Comparison of ENCODE assay signal across 22 cellular contexts in the genomic region with DNA sequence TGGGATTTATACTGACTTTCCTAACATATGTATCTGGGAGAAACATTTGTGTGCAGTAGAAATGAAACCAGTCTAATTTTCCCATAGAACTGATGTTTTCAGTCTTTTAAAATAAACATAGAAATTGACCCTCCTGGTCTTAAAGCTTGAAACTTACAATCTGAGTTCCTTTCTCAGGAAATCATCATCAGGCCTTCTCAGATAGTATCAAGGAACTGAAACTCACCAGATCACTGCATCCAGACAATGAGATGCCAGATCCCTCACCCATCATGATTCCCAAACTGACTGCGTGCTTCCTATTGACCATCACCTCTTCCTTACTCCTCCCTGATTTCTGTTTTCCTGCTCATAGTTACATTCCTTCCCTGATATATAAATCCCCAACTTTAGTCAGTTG.
DNase-seq lines count a peak whose midpoint lies in the region; TF ChIP-seq lines count a peak whose summit lies in the region.
"Had no signal": no experiment of that assay in that cellular context is flagged by ENCODE, and none has a peak within 500 bp of the region (broad histone marks: within the 10 kb centered on the region; RNA-seq: fewer than 3 reads in every experiment).

No MANE protein-coding gene starts in this region.

- H3K36me3 ChIP-seq in PC-9 (ENCODE audit: low read depth) = no peaks in the 10 kb centered on the region
- no peaks in the 10 kb centered on the region for H3K36me3 ChIP-seq in spleen
- H3K36me3 ChIP-seq: ascending aorta, tibial nerve had no signal

- H3F3A ChIP-seq in PC-9 (ENCODE audit: insufficient read depth, low read depth) = peaks cover 64% of the 10 kb centered on the region

- POLR2A ChIA-PET in PC-9 (lab: Charles Lee; ENCODE audit: unreplicated experiment) = no interaction called here

- H4K20me1 ChIP-seq in PC-9 (ENCODE audit: insufficient read depth) = no peaks in the 10 kb centered on the region

- 70 to 86% (median 82%) methylated on average over 1 of the region's 1 CpG for WGBS in spleen, 5 donors

- BruUV-seq in PC-9 (replicated peaks; lab: Mats Ljungman, UMichigan) = no TSS peak

- H3K4me3 Mint-ChIP-seq in activated naive CD4-positive, alpha-beta T cell treated with anti-CD3 and anti-CD28 coated beads for 36 hours = no peak overlapping the region
- H3K4me3 Mint-ChIP-seq in chondrocyte (ENCODE audit: unreplicated experiment) = no peak overlapping the region
- H3K4me3 Mint-ChIP-seq: activated T-helper 1 cell treated with anti-CD3 and anti-CD28 coated beads, Interleukin-12 subunit alpha, Interleukin-12 subunit beta, Interleukin-2, Interleukin-4 antibody, amounts not matched to agents 30 ng/mL and 10 ng/mL and 1 ng/mL, durations not matched to agents 14 hours and 24 hours and 36 hours; neural crest cell had no signal

- no peak overlapping the region for H3K4me3 ChIP-seq in PC-9
- H3K4me3 ChIP-seq in spleen = no peak overlapping the region
- H3K4me3 ChIP-seq: ascending aorta, hepatocyte, tibial nerve had no signal

- no peaks in the 10 kb centered on the region for H3K36me3 Mint-ChIP-seq in activated naive CD4-positive, alpha-beta T cell treated with anti-CD3 and anti-CD28 coated beads for 36 hours (ENCODE audit: low read depth)
- H3K36me3 Mint-ChIP-seq in chondrocyte (ENCODE audit: low read depth) = no peaks in the 10 kb centered on the region

- no peaks in the 10 kb centered on the region for H3K27me3 Mint-ChIP-seq in activated naive CD4-positive, alpha-beta T cell treated with anti-CD3 and anti-CD28 coated beads for 36 hours (ENCODE audit: low read depth)
- no peaks in the 10 kb centered on the region for H3K27me3 Mint-ChIP-seq in chondrocyte (ENCODE audit: low read depth)

- peak overlapping the region; percentile 4 for H3K27ac Mint-ChIP-seq in activated naive CD4-positive, alpha-beta T cell treated with anti-CD3 and anti-CD28 coated beads for 36 hours
- H3K27ac Mint-ChIP-seq in chondrocyte (ENCODE audit: unreplicated experiment) = peak overlapping the region; percentile 75

- H3K4me1 ChIP-seq in PC-9 (replicated peaks; ENCODE audit: insufficient read depth) = peaks cover 94% of the 10 kb centered on the region
- H3K4me1 ChIP-seq in spleen = peaks cover 22 to 67% (median 44%) of the 10 kb centered on the region in 6 donors

- H3K4me2 ChIP-seq in PC-9 = peak overlapping the region; percentile 47; the same call in 1 of the 2 replicates
- H3K4me2 ChIP-seq: hepatocyte, SK-N-SH had no signal

- H2AFZ ChIP-seq in PC-9 = no peak overlapping the region
- H2AFZ ChIP-seq: hepatocyte had no signal

- CTCF ChIA-PET in activated naive CD4-positive, alpha-beta T cell treated with anti-CD3 and anti-CD28 coated beads for 36 hours (lab: Charles Lee) = interaction anchor here (1.2 kb wide), 1 partner anchor 121 kb away, joined by 8 read pairs; no protein-coding TSS in a partner anchor
- CTCF ChIA-PET in PC-9 (lab: Charles Lee) = no interaction called here

- H3K9me2 ChIP-seq in PC-9 (ENCODE audit: insufficient read depth) = no peaks in the 10 kb centered on the region
- H3K9me2 ChIP-seq: SK-N-SH had no signal

- TF ChIP-seq POLR2A in spleen (IDR thresholded peaks at IDR 0.05) = no peak

- H3K27ac ChIP-seq in PC-9 (peak overlapping the region; percentile 93), spleen (peak overlapping the region in 5 of 8 donors; percentile 4 to 87 (median 78))
- H3K27ac ChIP-seq: ascending aorta, hepatocyte, tibial nerve had no signal

- H3K9me3 Mint-ChIP-seq in activated naive CD4-positive, alpha-beta T cell treated with anti-CD3 and anti-CD28 coated beads for 36 hours = no peaks in the 10 kb centered on the region
- H3K9me3 Mint-ChIP-seq in chondrocyte (ENCODE audit: low read depth) = peaks cover 6% of the 10 kb centered on the region
- H3K9me3 Mint-ChIP-seq: neural crest cell had no signal

- DNase-seq in activated naive CD4-positive, alpha-beta T cell treated with anti-CD3 and anti-CD28 coated beads for 36 hours = no peak
- DNase-seq in activated naive CD4-positive, alpha-beta T cell treated with anti-CD3 and anti-CD28 coated beads, Interleukin-2, amount 50 U/mL, for 16 hours = no peak
- DNase-seq in PC-9 (no peak), chondrocyte (ENCODE audit: low spot score) (no peak), spleen (no peak), COR-L47 (lab: John Stamatoyannopoulos, UW) (no peak), NCI-H82 (lab: John Stamatoyannopoulos, UW) (no peak), HCEC 1CT (no peak)
- DNase-seq: ACHN; activated CD4-positive, alpha-beta T cell treated with anti-CD3 and anti-CD28 coated beads, Interleukin-2, amount 50 U/mL, for 1 hour; islet precursor cell; mammary epithelial cell; NCI-H146; NCI-H2171 treated with DMSO at 0.1 percent for 48 hours; NCI-H748 treated with DMSO at 0.1 percent for 48 hours; SK-N-SH; stimulated activated CD4-positive, alpha-beta T cell treated with anti-CD3 and anti-CD28 coated beads, Interleukin-12 subunit alpha, Interleukin-12 subunit beta, amount 100 ng/mL, for 4 hours had no signal

- intact Hi-C loops in activated naive CD4-positive, alpha-beta T cell treated with anti-CD3 and anti-CD28 coated beads for 36 hours (cut with micrococcal nuclease) = loop anchor here (5.0 to 10.0 kb wide), 3 partner anchors 37 to 900 kb away; partner anchors contain the start of gene SLC38A2
- intact Hi-C loops in PC-9 (cut with micrococcal nuclease; ENCODE audit: unreplicated experiment) (loop anchor here (5.0 to 10.0 kb wide), 5 partner anchors 312 to 1010 kb away; partner anchors contain the start of genes SLC38A1 and SLC38A2), spleen (cut with DNase I; ENCODE audit: low total_unique reads) (no loop called here)

- H3K27me3 ChIP-seq in PC-9 (ENCODE audit: insufficient read depth, low read depth) = no peaks in the 10 kb centered on the region
- H3K27me3 ChIP-seq in spleen (replicated peaks in 1 of 7) = no peaks in the 10 kb centered on the region
- H3K27me3 ChIP-seq: ascending aorta, hepatocyte, tibial nerve had no signal

- TF ChIP-seq CTCF in PC-9 (conservative IDR thresholded peaks at IDR 0.05) = no peak
- no peak for TF ChIP-seq CTCF in chondrocyte (IDR thresholded peaks at IDR 0.05)
- no peak for TF ChIP-seq CTCF in spleen (IDR thresholded peaks at IDR 0.05 in 8 of 11, conservative IDR thresholded peaks at IDR 0.05 in 3 of 11)

- no peaks in the 10 kb centered on the region for H3K79me2 ChIP-seq in PC-9 (ENCODE audit: low read depth)
- H3K79me2 ChIP-seq: hepatocyte had no signal

- H3K9me3 ChIP-seq in PC-9 (ENCODE audit: insufficient read depth, low read depth) (peaks cover 10% of the 10 kb centered on the region), spleen (no peaks in the 10 kb centered on the region)
- H3K9me3 ChIP-seq: ascending aorta, SK-N-SH, tibial nerve had no signal

- peaks cover 87% of the 10 kb centered on the region for H3K4me1 Mint-ChIP-seq in activated naive CD4-positive, alpha-beta T cell treated with anti-CD3 and anti-CD28 coated beads for 36 hours (ENCODE audit: low read depth)
- H3K4me1 Mint-ChIP-seq in chondrocyte (ENCODE audit: low read depth) = peaks cover 82% of the 10 kb centered on the region
